Comparison of ENCODE assay signal across 8 cellular contexts in genomic region chrX:136768469-136769084, GRCh38. TPM values are rescaled to one million over a fixed set of nuclear protein-coding genes. Genes with fewer than 3 reads are reported as not detected.
DNase-seq lines count a peak whose midpoint lies in the region; ATAC-seq and TF ChIP-seq lines count a peak whose summit lies in the region.

No MANE protein-coding gene starts in this region.

- peaks cover 9 to 22% of the 10 kb centered on the region in 2 donors for H3K4me1 Mint-ChIP-seq in effector memory CD8-positive, alpha-beta T cell (ENCODE audit: low read depth in 2 of 2)
- H3K4me1 Mint-ChIP-seq in neural progenitor cell: peaks cover 9% of the 10 kb centered on the region

- H3K79me2 ChIP-seq in neural progenitor cell (ENCODE audit: low read depth): no peaks in the 10 kb centered on the region

- H3K4me3 Mint-ChIP-seq in effector memory CD8-positive, alpha-beta T cell: peak overlapping the region; percentile 76 to 77
- peak overlapping the region; percentile 80 for H3K4me3 Mint-ChIP-seq in neural progenitor cell

- no peaks in the 10 kb centered on the region for H3K9me3 Mint-ChIP-seq in effector memory CD8-positive, alpha-beta T cell
- peaks cover 16% of the 10 kb centered on the region for H3K9me3 Mint-ChIP-seq in neural progenitor cell

- H3K4me1 ChIP-seq in neural progenitor cell: no peaks in the 10 kb centered on the region

- peaks cover 11% of the 10 kb centered on the region for H3F3A ChIP-seq in neural progenitor cell (ENCODE audit: low read depth)

- peaks cover 7% of the 10 kb centered on the region for H3K36me3 Mint-ChIP-seq in effector memory CD8-positive, alpha-beta T cell (ENCODE audit: insufficient read depth)
- no peaks in the 10 kb centered on the region for H3K36me3 Mint-ChIP-seq in neural progenitor cell

- no peak for TF ChIP-seq POLR2A in GM18505 (IDR thresholded peaks at IDR 0.05; ENCODE audit: borderline replicate concordance, extremely low read depth, insufficient read depth, insufficient read length)

- DNase-seq in NCI-H345 (lab: John Stamatoyannopoulos, UW): peak; percentile 7
- no peak for DNase-seq in NCI-H345 treated with DMSO at 0.1 percent for 48 hours (lab: John Stamatoyannopoulos, UW; ENCODE audit: unreplicated experiment)
- peak; percentile 23 for DNase-seq in activated CD4-positive, alpha-beta T cell treated with anti-CD3 and anti-CD28 coated beads for 1 hour
- DNase-seq in effector memory CD8-positive, alpha-beta T cell: peak in 1 of 3 experiments; percentile 7
- DNase-seq in neural progenitor cell (ENCODE audit: low spot score): no peak
- DNase-seq in DMS53 treated with DMSO at 0.1 percent for 48 hours (lab: John Stamatoyannopoulos, UW; ENCODE audit: unreplicated experiment): no peak

- H3K9me3 ChIP-seq in KOPT-K1 (ENCODE audit: insufficient read depth, low read length, poor library complexity, severe bottlenecking) (no peaks in the 10 kb centered on the region), neural progenitor cell (ENCODE audit: low read depth) (peaks cover 3% of the 10 kb centered on the region)

- peak overlapping the region; percentile 89 to 90 for H3K27ac Mint-ChIP-seq in effector memory CD8-positive, alpha-beta T cell
- no peak overlapping the region for H3K27ac Mint-ChIP-seq in neural progenitor cell

- H2AFZ ChIP-seq in neural progenitor cell (replicated peaks): no peak overlapping the region

- no peak overlapping the region for H3K4me2 ChIP-seq in neural progenitor cell

- H3K36me3 ChIP-seq in KOPT-K1 (ENCODE audit: insufficient read depth, low read length) (peaks cover 38% of the 10 kb centered on the region), neural progenitor cell (no peaks in the 10 kb centered on the region)

- H4K20me1 ChIP-seq in neural progenitor cell (ENCODE audit: low read depth): no peaks in the 10 kb centered on the region

- H3K27me3 Mint-ChIP-seq in effector memory CD8-positive, alpha-beta T cell: no peaks in the 10 kb centered on the region
- peaks cover 5% of the 10 kb centered on the region for H3K27me3 Mint-ChIP-seq in neural progenitor cell (ENCODE audit: insufficient read depth, low read depth)

- no peak overlapping the region for H3K4me3 ChIP-seq in neural progenitor cell

- no peak overlapping the region for H3K9ac ChIP-seq in neural progenitor cell

- peak; percentile 24 for ATAC-seq in effector memory CD8-positive, alpha-beta T cell (replicated peaks)
- no peak for ATAC-seq in GM18505 (IDR thresholded peaks at IDR 0.05; ENCODE audit: unreplicated experiment)

- H3K27me3 ChIP-seq in neural progenitor cell: peaks cover 24% of the 10 kb centered on the region

- TF ChIP-seq CTCF in neural progenitor cell (IDR thresholded peaks at IDR 0.05): no peak

- H3K27ac ChIP-seq in KOPT-K1 (ENCODE audit: low read depth, low read length, poor library complexity, severe bottlenecking): peak overlapping the region; percentile 5
- no peak overlapping the region for H3K27ac ChIP-seq in neural progenitor cell

RNA-seq across cellular contexts. Expression of gene ARHGEF6, which starts 12.2 kb away (rescaled TPM):
- total RNA-seq in neural progenitor cell (ENCODE audit: low replicate concordance): 2.0 and 3.2 TPM in 2 replicates

Comparison
In these comparisons a context has a peak if more than half of its experiments do, and no peak if none do; other contexts are left out.
1. DNase-seq: peak in NCI-H345 (single experiment) and activated CD4-positive, alpha-beta T cell treated with anti-CD3 and anti-CD28 coated beads for 1 hour (single experiment); none in NCI-H345 treated with DMSO at 0.1 percent for 48 hours (single experiment), neural progenitor cell (single experiment) and DMS53 treated with DMSO at 0.1 percent for 48 hours (single experiment).